1 cellular context compared by ENCODE assay signal in genomic region chrX:150362599-150363481, GRCh38.
A peak's percentile ranks its signal among the peaks of the same experiment; 100 is the strongest.
TF ChIP-seq lines count a peak whose summit lies in the region.

A gene with protein sequence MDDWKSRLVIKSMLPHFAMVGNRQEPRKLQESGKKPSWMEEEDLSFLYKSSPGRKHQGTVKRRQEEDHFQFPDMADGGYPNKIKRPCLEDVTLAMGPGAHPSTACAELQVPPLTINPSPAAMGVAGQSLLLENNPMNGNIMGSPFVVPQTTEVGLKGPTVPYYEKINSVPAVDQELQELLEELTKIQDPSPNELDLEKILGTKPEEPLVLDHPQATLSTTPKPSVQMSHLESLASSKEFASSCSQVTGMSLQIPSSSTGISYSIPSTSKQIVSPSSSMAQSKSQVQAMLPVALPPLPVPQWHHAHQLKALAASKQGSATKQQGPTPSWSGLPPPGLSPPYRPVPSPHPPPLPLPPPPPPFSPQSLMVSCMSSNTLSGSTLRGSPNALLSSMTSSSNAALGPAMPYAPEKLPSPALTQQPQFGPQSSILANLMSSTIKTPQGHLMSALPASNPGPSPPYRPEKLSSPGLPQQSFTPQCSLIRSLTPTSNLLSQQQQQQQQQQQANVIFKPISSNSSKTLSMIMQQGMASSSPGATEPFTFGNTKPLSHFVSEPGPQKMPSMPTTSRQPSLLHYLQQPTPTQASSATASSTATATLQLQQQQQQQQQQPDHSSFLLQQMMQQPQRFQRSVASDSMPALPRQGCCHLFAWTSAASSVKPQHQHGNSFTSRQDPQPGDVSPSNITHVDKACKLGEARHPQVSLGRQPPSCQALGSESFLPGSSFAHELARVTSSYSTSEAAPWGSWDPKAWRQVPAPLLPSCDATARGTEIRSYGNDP (plus strand): TSS chrX:150363317. CDS start chrX:150445517, 82,200 bp downstream.

TF ChIP-seq in IMR-90, 13 proteins besides CTCF, POLR2A, EP300 and RAD21 (continued from another document):
- TF ChIP-seq FOS (IDR thresholded peaks at IDR 0.05; ENCODE audit: low read depth, low read length) = 0 out of 2 replicates have a peak, but pooled peaks have one; percentile 33
- TF ChIP-seq RCOR1 (IDR thresholded peaks at IDR 0.05; ENCODE audit: insufficient replicate concordance, low read length) = no peak
- no peak; the same call in 1 of the 2 replicates for TF ChIP-seq MAZ (IDR thresholded peaks at IDR 0.05; ENCODE audit: borderline replicate concordance, low read depth, low read length)
- TF ChIP-seq SMC3 (IDR thresholded peaks at IDR 0.05; ENCODE audit: low read depth, low read length) = peak; percentile 20; the same call in 1 of the 2 replicates
- TF ChIP-seq MAFK (IDR thresholded peaks at IDR 0.05; ENCODE audit: low read depth, low read length) = no peak
- no peak for TF ChIP-seq NFE2L2 (IDR thresholded peaks at IDR 0.05; ENCODE audit: low read depth, low read length)
- peak; percentile 53 for TF ChIP-seq BHLHE40 (IDR thresholded peaks at IDR 0.05; ENCODE audit: low read depth, low read length)
- no peak for TF ChIP-seq USF2 (IDR thresholded peaks at IDR 0.05; ENCODE audit: low read depth, low read length)
- TF ChIP-seq CEBPB (IDR thresholded peaks at IDR 0.05; ENCODE audit: low read depth, low read length) = no peak
- TF ChIP-seq, protein P1, sequence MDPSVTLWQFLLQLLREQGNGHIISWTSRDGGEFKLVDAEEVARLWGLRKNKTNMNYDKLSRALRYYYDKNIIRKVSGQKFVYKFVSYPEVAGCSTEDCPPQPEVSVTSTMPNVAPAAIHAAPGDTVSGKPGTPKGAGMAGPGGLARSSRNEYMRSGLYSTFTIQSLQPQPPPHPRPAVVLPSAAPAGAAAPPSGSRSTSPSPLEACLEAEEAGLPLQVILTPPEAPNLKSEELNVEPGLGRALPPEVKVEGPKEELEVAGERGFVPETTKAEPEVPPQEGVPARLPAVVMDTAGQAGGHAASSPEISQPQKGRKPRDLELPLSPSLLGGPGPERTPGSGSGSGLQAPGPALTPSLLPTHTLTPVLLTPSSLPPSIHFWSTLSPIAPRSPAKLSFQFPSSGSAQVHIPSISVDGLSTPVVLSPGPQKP (IDR thresholded peaks at IDR 0.05; ENCODE audit: borderline replicate concordance, low read depth, low read length) = no peak
TF ChIP-seq in IMR-90: peak in this region for 4.
